Comparison of ENCODE assay signal across 8 cellular contexts in genomic region chr2:200713003-200713703, GRCh38.
A peak's percentile ranks its signal among the peaks of the same experiment; 100 is the strongest.
DNase-seq lines count a peak whose midpoint lies in the region; ATAC-seq, FAIRE-seq and TF ChIP-seq lines count a peak whose summit lies in the region.

No MANE protein-coding gene starts in this region.

- peak overlapping the region; percentile 75 to 88 (median 81) for H3K4me3 Mint-ChIP-seq in naive thymus-derived CD4-positive, alpha-beta T cell
- peak overlapping the region; percentile 67 for H3K4me3 Mint-ChIP-seq in stimulated activated memory B cell treated with anti-CD40 and anti-IgM and Interleukin-4, amounts not matched to agents 10 μg/mL and 1 μg/mL and 100 μg/mL, for 72 hours

- H3K36me3 Mint-ChIP-seq in naive thymus-derived CD4-positive, alpha-beta T cell, result no peaks in the 10 kb centered on the region
- no peaks in the 10 kb centered on the region for H3K36me3 Mint-ChIP-seq in stimulated activated memory B cell treated with anti-CD40 and anti-IgM and Interleukin-4, amounts not matched to agents 10 μg/mL and 1 μg/mL and 100 μg/mL, for 72 hours

- H3K4me3 ChIP-seq in fibroblast of mammary gland (ENCODE audit: control insufficient read depth, low read depth, low read length), result peak overlapping the region; percentile 47
- H3K4me3 ChIP-seq in naive thymus-derived CD4-positive, alpha-beta T cell (ENCODE audit: low read length), result peak overlapping the region; percentile 24

- POLR2A ChIA-PET in naive thymus-derived CD4-positive, alpha-beta T cell (lab: Charles Lee), result interaction anchor here (0.5 to 4.2 kb wide), 28 partner anchors 9 to 1074 kb away, joined by 3 to 39 read pairs (median 4); partner anchors contain the start of genes ALS2, BZW1, CASP10 and CFLAR

- H3K9me3 Mint-ChIP-seq in naive thymus-derived CD4-positive, alpha-beta T cell, result peaks cover 0 to 2% (median 0%) of the 10 kb centered on the region in 11 donors
- no peaks in the 10 kb centered on the region for H3K9me3 Mint-ChIP-seq in stimulated activated memory B cell treated with anti-CD40 and anti-IgM and Interleukin-4, amounts not matched to agents 10 μg/mL and 1 μg/mL and 100 μg/mL, for 72 hours

- CTCF ChIA-PET in naive thymus-derived CD4-positive, alpha-beta T cell (lab: Charles Lee), result interaction anchor here (0.7 to 2.0 kb wide), 17 partner anchors 11 to 1467 kb away, joined by 3 to 10 read pairs (median 4); partner anchors contain the start of gene CLK1

- intact Hi-C loops in naive thymus-derived CD4-positive, alpha-beta T cell (cut with micrococcal nuclease), result loop anchor here (1.0 to 10.0 kb wide), 23 partner anchors 22 to 1320 kb away; partner anchors contain the start of genes ALS2 (in 2 of the 2), BZW1 (in 2 of the 2), CLK1 (in 2 of the 2) and NIF3L1 (in 2 of the 2)

- H3K27me3 Mint-ChIP-seq in naive thymus-derived CD4-positive, alpha-beta T cell, result peaks cover 0 to 4% (median 0%) of the 10 kb centered on the region in 5 donors
- H3K27me3 Mint-ChIP-seq in stimulated activated memory B cell treated with anti-CD40 and anti-IgM and Interleukin-4, amounts not matched to agents 10 μg/mL and 1 μg/mL and 100 μg/mL, for 72 hours, result peaks cover 8% of the 10 kb centered on the region

- peaks cover 5 to 8% of the 10 kb centered on the region in 2 donors for H3K4me1 ChIP-seq in naive thymus-derived CD4-positive, alpha-beta T cell (ENCODE audit: control insufficient read depth in 2 of 2, insufficient read depth in 2 of 2, low read length in 2 of 2)

- H3K9me3 ChIP-seq in KOPT-K1 (ENCODE audit: insufficient read depth, low read length, poor library complexity, severe bottlenecking), result no peaks in the 10 kb centered on the region
- no peaks in the 10 kb centered on the region for H3K9me3 ChIP-seq in naive thymus-derived CD4-positive, alpha-beta T cell (ENCODE audit: control insufficient read depth in 2 of 3, low read length in 3 of 3)

- TF ChIP-seq CTCF in fibroblast of mammary gland (conservative IDR thresholded peaks at IDR 0.05; ENCODE audit: control insufficient read depth, insufficient read depth, low read depth, low read length), result peak; percentile 93

- peak overlapping the region; percentile 83 for H3K27ac ChIP-seq in KOPT-K1 (ENCODE audit: low read depth, low read length, poor library complexity, severe bottlenecking)
- peak overlapping the region; percentile 82 for H3K27ac ChIP-seq in naive thymus-derived CD4-positive, alpha-beta T cell (ENCODE audit: low read depth, low read length)

- FAIRE-seq in RCC 7860 (lab: Jason Lieb, UNC), result peak; percentile 95

- peak overlapping the region; percentile 97 to 100 (median 99) for H3K27ac Mint-ChIP-seq in naive thymus-derived CD4-positive, alpha-beta T cell
- H3K27ac Mint-ChIP-seq in stimulated activated memory B cell treated with anti-CD40 and anti-IgM and Interleukin-4, amounts not matched to agents 10 μg/mL and 1 μg/mL and 100 μg/mL, for 72 hours, result peak overlapping the region; percentile 94

- no peaks in the 10 kb centered on the region for H3K36me3 ChIP-seq in KOPT-K1 (ENCODE audit: insufficient read depth, low read length)
- H3K36me3 ChIP-seq in naive thymus-derived CD4-positive, alpha-beta T cell (ENCODE audit: control insufficient read depth in 2 of 3, insufficient read depth in 3 of 3, low read length in 3 of 3), result no peaks in the 10 kb centered on the region

- peak; percentile 100 for ATAC-seq in GM21825 (IDR thresholded peaks at IDR 0.05; ENCODE audit: unreplicated experiment)
- peak; percentile 98 for ATAC-seq in naive thymus-derived CD4-positive, alpha-beta T cell
- ATAC-seq in stimulated activated memory B cell treated with anti-CD40 and anti-IgM and Interleukin-4, amounts not matched to agents 10 μg/mL and 1 μg/mL and 100 μg/mL, for 72 hours, result peak; percentile 100

- peak; percentile 92 for DNase-seq in Daoy (ENCODE audit: low read depth)
- DNase-seq in RCC 7860 (ENCODE audit: low spot score), result peak; percentile 99
- peak; percentile 82 to 86 for DNase-seq in activated T-helper 1 cell treated with anti-CD3 and anti-CD28 coated beads, Interleukin-2, amount 50 U/mL, for 16 hours (ENCODE audit: low read depth in 1 of 2, low spot score in 1 of 2)
- peak; percentile 94 for DNase-seq in fibroblast of mammary gland (ENCODE audit: low read depth)
- peak; percentile 72 to 96 (median 94) for DNase-seq in naive thymus-derived CD4-positive, alpha-beta T cell

- H3K27me3 ChIP-seq in naive thymus-derived CD4-positive, alpha-beta T cell (ENCODE audit: control insufficient read depth in 2 of 2, insufficient read depth in 2 of 2, low read length in 2 of 2), result no peaks in the 10 kb centered on the region

- H3K4me1 Mint-ChIP-seq in naive thymus-derived CD4-positive, alpha-beta T cell, result peaks cover 0 to 25% (median 12%) of the 10 kb centered on the region in 7 donors
- peaks cover 13% of the 10 kb centered on the region for H3K4me1 Mint-ChIP-seq in stimulated activated memory B cell treated with anti-CD40 and anti-IgM and Interleukin-4, amounts not matched to agents 10 μg/mL and 1 μg/mL and 100 μg/mL, for 72 hours

Comparison
In these comparisons a context has a peak if more than half of its experiments do, and no peak if none do; other contexts are left out.
1. Peak in every context shown above with its lines: DNase-seq, ATAC-seq, H3K4me3 ChIP-seq and H3K27ac ChIP-seq.